25 cellular contexts compared by ENCODE assay signal in the genomic region with DNA sequence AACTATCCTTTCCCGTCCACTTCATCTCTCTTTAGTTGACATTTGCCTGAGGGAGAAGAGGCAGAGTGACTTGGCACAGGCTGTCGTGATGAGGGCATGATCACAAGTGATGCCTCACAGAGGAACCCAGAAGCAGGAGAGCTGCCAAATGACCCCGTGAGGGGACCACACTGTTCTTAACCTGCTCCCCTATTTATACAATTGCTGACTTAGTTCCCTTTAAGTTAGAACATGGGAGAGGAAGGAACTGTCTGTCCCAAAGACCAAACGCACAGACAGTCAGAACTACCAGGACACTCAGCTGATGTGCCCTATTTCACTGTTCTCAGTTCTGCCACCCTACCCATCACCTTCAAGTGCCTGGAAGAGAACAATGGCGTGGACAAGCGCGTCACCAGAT.
DNase-seq lines count a peak whose midpoint lies in the region; ATAC-seq and TF ChIP-seq lines count a peak whose summit lies in the region.
"Had no signal": no experiment of that assay in that cellular context is flagged by ENCODE, and none has a peak within 500 bp of the region (broad histone marks: within the 10 kb centered on the region; RNA-seq: fewer than 3 reads in every experiment).

No MANE protein-coding gene starts in this region.

- H3K36me3 ChIP-seq in esophagus squamous epithelium (peaks cover 0 to 21% (median 0%) of the 10 kb centered on the region in 3 donors), neural progenitor cell (no peaks in the 10 kb centered on the region)
- H3K36me3 ChIP-seq: prostate gland had no signal

- H3K27ac ChIP-seq in esophagus squamous epithelium (peak overlapping the region in 3 of 4 donors; percentile 23 to 49 (median 48)), substantia nigra (ENCODE audit: low read depth, low read length, poor library complexity, severe bottlenecking) (peak overlapping the region; percentile 60), neural progenitor cell (no peak overlapping the region)
- H3K27ac ChIP-seq: prostate gland had no signal

- H3K9me3 ChIP-seq in esophagus squamous epithelium (no peaks in the 10 kb centered on the region), neural progenitor cell (ENCODE audit: low read depth) (no peaks in the 10 kb centered on the region)
- H3K9me3 ChIP-seq: prostate gland, spleen had no signal

- no peak overlapping the region for H3K4me2 ChIP-seq in neural progenitor cell

- TF ChIP-seq CTCF in esophagus squamous epithelium (IDR thresholded peaks at IDR 0.05) (no peak), neural progenitor cell (IDR thresholded peaks at IDR 0.05) (no peak)

- H3K9me3 Mint-ChIP-seq in neural progenitor cell: no peaks in the 10 kb centered on the region
- H3K9me3 Mint-ChIP-seq: activated T-cell treated with anti-CD3 and anti-CD28 coated beads, Interleukin-2, amount 50 U/mL, for 72 hours; brain; CD4-positive, CD25-positive, alpha-beta regulatory T cell; mesothelial cell of epicardium had no signal

- no peaks in the 10 kb centered on the region for H3K79me2 ChIP-seq in neural progenitor cell (ENCODE audit: low read depth)

- H3K27ac Mint-ChIP-seq in neural progenitor cell: no peak overlapping the region
- H3K27ac Mint-ChIP-seq: activated naive CD8-positive, alpha-beta T cell; activated T-cell treated with anti-CD3 and anti-CD28 coated beads, Interleukin-2, amount 50 U/mL, for 72 hours; CD4-positive, CD25-positive, alpha-beta regulatory T cell; mesothelial cell of epicardium had no signal

- 72% methylated on average over 5 of the region's 7 CpGs for WGBS in esophagus squamous epithelium, 2 donors

- H3K27me3 ChIP-seq in esophagus squamous epithelium (no peaks in the 10 kb centered on the region), neural progenitor cell (no peaks in the 10 kb centered on the region)
- H3K27me3 ChIP-seq: spleen had no signal

- H3K36me3 Mint-ChIP-seq in neural progenitor cell: peaks cover 18% of the 10 kb centered on the region
- H3K36me3 Mint-ChIP-seq: activated naive CD8-positive, alpha-beta T cell; CD4-positive, CD25-positive, alpha-beta regulatory T cell had no signal

- H3K4me3 ChIP-seq in esophagus squamous epithelium (no peak overlapping the region), neural progenitor cell (no peak overlapping the region)
- H3K4me3 ChIP-seq: GM12878, prostate gland, spleen had no signal

- peak; percentile 48 for DNase-seq in CD1c-positive myeloid dendritic cell (ENCODE audit: extremely low spot score)
- DNase-seq in esophagus squamous epithelium (lab: John Stamatoyannopoulos, UW): no peak
- no peak for DNase-seq in left lobe of liver (ENCODE audit: low spot score)
- peak in 31 of 49 donors; percentile 10 to 68 (median 47) for DNase-seq in substantia nigra (lab: John Stamatoyannopoulos, UW)
- DNase-seq in 8988T: no peak
- DNase-seq in NCI-H1417 (lab: John Stamatoyannopoulos, UW): no peak
- no peak for DNase-seq in neural progenitor cell (ENCODE audit: low spot score)
- DNase-seq in DMS 273 (lab: John Stamatoyannopoulos, UW; ENCODE audit: unreplicated experiment): no peak
- DNase-seq: activated T-cell treated with anti-CD3 and anti-CD28 coated beads, Interleukin-2, amount 50 U/mL, for 72 hours; CD4-positive, CD25-positive, alpha-beta regulatory T cell; dermis blood vessel endothelial cell; DMS53; GF-D8; KG1; kidney; NCI-H1694; NCI-H69; spleen; stimulated activated CD4-positive, alpha-beta T cell treated with anti-CD3 and anti-CD28 coated beads, Interleukin-4, amount 100 ng/mL, for 24 hours; T-helper 1 cell had no signal

- intact Hi-C loops in esophagus squamous epithelium (cut with DNase I): no loop called here

- peaks cover 2% of the 10 kb centered on the region for H3K4me1 Mint-ChIP-seq in neural progenitor cell
- H3K4me1 Mint-ChIP-seq: CD4-positive, CD25-positive, alpha-beta regulatory T cell; mesothelial cell of epicardium had no signal

- TF ChIP-seq POLR2A in esophagus squamous epithelium (IDR thresholded peaks at IDR 0.05): no peak

- H3F3A ChIP-seq in neural progenitor cell (ENCODE audit: low read depth): no peaks in the 10 kb centered on the region

- H4K20me1 ChIP-seq in neural progenitor cell (ENCODE audit: low read depth): no peaks in the 10 kb centered on the region

- ATAC-seq in left lobe of liver: peak; percentile 48

- H3K9ac ChIP-seq in neural progenitor cell: no peak overlapping the region

- H3K4me1 ChIP-seq in esophagus squamous epithelium (peaks cover 0 to 5% (median 0%) of the 10 kb centered on the region in 3 donors), neural progenitor cell (no peaks in the 10 kb centered on the region)
- H3K4me1 ChIP-seq: prostate gland had no signal

- H3K27me3 Mint-ChIP-seq in neural progenitor cell (ENCODE audit: insufficient read depth, low read depth): no peaks in the 10 kb centered on the region
- H3K27me3 Mint-ChIP-seq: activated naive CD8-positive, alpha-beta T cell; brain had no signal

- H3K4me3 Mint-ChIP-seq in neural progenitor cell: no peak overlapping the region
- H3K4me3 Mint-ChIP-seq: activated naive CD8-positive, alpha-beta T cell; activated T-cell treated with anti-CD3 and anti-CD28 coated beads, Interleukin-2, amount 50 U/mL, for 72 hours; brain; CD4-positive, CD25-positive, alpha-beta regulatory T cell; mesothelial cell of epicardium had no signal

- H2AFZ ChIP-seq in neural progenitor cell (replicated peaks): no peak overlapping the region

Comparison
In these comparisons a context has a peak if more than half of its experiments do, and no peak if none do; other contexts are left out.
1. DNase-seq: peak in CD1c-positive myeloid dendritic cell (single experiment) and substantia nigra (31 of 49); none in esophagus squamous epithelium (single experiment), left lobe of liver (single experiment), 8988T (single experiment), NCI-H1417 (0 of 3), neural progenitor cell (single experiment) and DMS 273 (single experiment).